In the genomic region with DNA sequence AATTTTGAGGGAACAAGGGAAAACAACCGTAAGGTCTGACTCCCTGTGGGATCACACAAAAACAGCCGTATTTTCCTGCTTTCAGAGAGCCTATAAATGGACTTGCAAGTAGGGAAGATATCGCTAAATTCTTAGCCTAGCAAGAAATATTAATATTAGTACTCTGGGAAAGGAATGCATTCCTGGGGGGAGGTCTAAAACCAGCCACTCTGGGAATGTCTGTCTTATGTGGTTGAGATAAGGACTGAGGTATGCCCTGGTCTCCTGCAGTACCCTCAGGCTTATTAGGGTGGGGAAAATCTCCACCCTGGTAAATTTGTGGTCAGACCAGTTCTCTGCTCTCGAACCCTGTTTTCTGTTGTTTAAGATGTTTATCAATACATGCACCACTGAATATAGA, we compare ENCODE assay signal across 20 cellular contexts. TPM values are rescaled to one million over a fixed set of nuclear protein-coding genes. Genes with fewer than 3 reads are reported as not detected.
"Had no signal": no experiment of that assay in that cellular context is flagged by ENCODE, and none has a peak within 500 bp of the region (broad histone marks: within the 10 kb centered on the region; RNA-seq: fewer than 3 reads in every experiment).

No MANE protein-coding gene starts in this region.

RNA-seq across cellular contexts. Expression of a gene that starts 16.0 kb away (rescaled TPM):
- total RNA-seq: activated naive CD4-positive, alpha-beta T cell treated with anti-CD3 and anti-CD28 coated beads for 36 hours; activated naive CD4-positive, alpha-beta T cell treated with anti-CD3 and anti-CD28 coated beads, Interleukin-2, amount 50 U/mL, for 72 hours; activated naive CD8-positive, alpha-beta T cell treated with anti-CD3 and anti-CD28 coated beads for 36 hours; activated naive CD8-positive, alpha-beta T cell treated with anti-CD3 and anti-CD28 coated beads, Interleukin-2, amount 10 ng/mL, durations not matched to agents 7 days and 5 days; activated T-cell treated with anti-CD3 and anti-CD28 coated beads, Interleukin-2, amount 50 U/mL, for 4 hours; activated T-cell treated with anti-CD3 and anti-CD28 coated beads, Interleukin-2, amount 50 U/mL, for 72 hours; activated T-helper 1 cell treated with anti-CD3 and anti-CD28 coated beads, Interleukin-12 subunit alpha, Interleukin-12 subunit beta, Interleukin-2, Interleukin-4 antibody, amounts not matched to agents 30 ng/mL and 10 ng/mL and 1 ng/mL, durations not matched to agents 14 hours and 24 hours and 36 hours; activated T-helper 17 cell treated with anti-CD3 and anti-CD28 coated beads, Interleukin-2, amount 50 U/mL, for 72 hours; activated T-helper 2 cell treated with anti-CD3 and anti-CD28 coated beads, Interferon-gamma antibody, Interleukin-2, Interleukin-4, amounts not matched to agents 10 μg/mL and 5 μg/mL and 100 μg/mL, durations not matched to agents 14 hours and 24 hours and 36 hours; aorta; ascending aorta; astrocyte; body of pancreas; bronchial epithelial cell; cardiac muscle cell; cardiac septum; cerebellum; chondrocyte had no signal
- polyA plus RNA-seq: adipose tissue, adrenal gland, aorta, cardiac muscle cell had no signal
